In genomic region chr7:101941481-101942383, GRCh38 we compare ENCODE assay signal across 9 cellular contexts.
DNase-seq lines count a peak whose midpoint lies in the region; ATAC-seq, FAIRE-seq and TF ChIP-seq lines count a peak whose summit lies in the region.
"Had no signal": no experiment of that assay in that cellular context is flagged by ENCODE, and none has a peak within 500 bp of the region (broad histone marks: within the 10 kb centered on the region; RNA-seq: fewer than 3 reads in every experiment).

No MANE protein-coding gene starts in this region.

- no peaks in the 10 kb centered on the region for H3K36me3 ChIP-seq in endothelial cell of umbilical vein (ENCODE audit: control insufficient read depth in 2 of 2, extremely low read depth in 1 of 2, insufficient read depth in 2 of 2, low read length in 2 of 2)
- H3K36me3 ChIP-seq in muscle layer of duodenum (ENCODE audit: control insufficient read depth in 1 of 2, insufficient read depth in 2 of 2, low read length in 2 of 2) = no peaks in the 10 kb centered on the region

- H3K4me1 Mint-ChIP-seq in stimulated activated memory B cell treated with anti-CD40 and anti-IgM and Interleukin-4, amounts not matched to agents 10 μg/mL and 1 μg/mL and 100 μg/mL, for 72 hours = peaks cover 24% of the 10 kb centered on the region

- H3K27me3 Mint-ChIP-seq in stimulated activated memory B cell treated with anti-CD40 and anti-IgM and Interleukin-4, amounts not matched to agents 10 μg/mL and 1 μg/mL and 100 μg/mL, for 72 hours = no peaks in the 10 kb centered on the region

- no peaks in the 10 kb centered on the region for H3K27me3 ChIP-seq in endothelial cell of umbilical vein (ENCODE audit: control insufficient read depth in 2 of 2, insufficient read depth in 2 of 2, low read length in 2 of 2)
- no peaks in the 10 kb centered on the region for H3K27me3 ChIP-seq in muscle layer of duodenum (ENCODE audit: low read depth, low read length)

- dilution Hi-C loops in endothelial cell of umbilical vein (cut with MboI; ENCODE audit: extremely low pct_ligation_motif_present, low sequenced_read_pairs) = no loop called here

- H3K36me3 Mint-ChIP-seq in stimulated activated memory B cell treated with anti-CD40 and anti-IgM and Interleukin-4, amounts not matched to agents 10 μg/mL and 1 μg/mL and 100 μg/mL, for 72 hours = peaks cover 11% of the 10 kb centered on the region

- no TSS peak for BruUV-seq in endothelial cell of umbilical vein (replicated peaks; lab: Mats Ljungman, UMichigan)

- H3K79me2 ChIP-seq in endothelial cell of umbilical vein (ENCODE audit: control insufficient read depth, insufficient read depth, low read length) = no peaks in the 10 kb centered on the region

- no peaks in the 10 kb centered on the region for H3K9me3 ChIP-seq in endothelial cell of umbilical vein (replicated peaks; ENCODE audit: control insufficient read depth, insufficient read depth, low read length)
- H3K9me3 ChIP-seq in muscle layer of duodenum (ENCODE audit: control insufficient read depth in 1 of 2, low read length in 2 of 2) = no peaks in the 10 kb centered on the region

- FAIRE-seq in endothelial cell of umbilical vein (lab: Jason Lieb, UNC) (peak; percentile 82), GM19239 (lab: Jason Lieb, UNC) (no peak)

- no peaks in the 10 kb centered on the region for H3K9me1 ChIP-seq in endothelial cell of umbilical vein (replicated peaks; ENCODE audit: control insufficient read depth, extremely low read depth, insufficient read depth, low read length)

- peaks cover 3% of the 10 kb centered on the region for H3K9me3 Mint-ChIP-seq in stimulated activated memory B cell treated with anti-CD40 and anti-IgM and Interleukin-4, amounts not matched to agents 10 μg/mL and 1 μg/mL and 100 μg/mL, for 72 hours

- no peaks in the 10 kb centered on the region for H4K20me1 ChIP-seq in endothelial cell of umbilical vein (replicated peaks; ENCODE audit: control insufficient read depth, extremely low read depth, insufficient read depth, low read length)

- H3K4me1 ChIP-seq in endothelial cell of umbilical vein (ENCODE audit: control insufficient read depth, extremely low read depth, insufficient read depth, low read length) (peaks cover 6% of the 10 kb centered on the region), muscle layer of duodenum (ENCODE audit: control insufficient read depth in 1 of 2, insufficient read depth in 2 of 2, low read length in 2 of 2) (peaks cover 16 to 55% of the 10 kb centered on the region in 2 donors)

- H3K4me3 ChIP-seq in endothelial cell of umbilical vein (replicated peaks in 1 of 3; ENCODE audit: insufficient read depth in 1 of 3, low read depth in 1 of 3, low read length in 3 of 3) (no peak overlapping the region), muscle layer of duodenum (ENCODE audit: low read depth in 1 of 2, low read length in 2 of 2) (peak overlapping the region in 1 of 2 donors; percentile 26)

- CTCF ChIA-PET in endothelial cell of umbilical vein (lab: Charles Lee) = interaction anchor here (0.7 to 0.9 kb wide), 3 partner anchors 16 to 398 kb away, joined by 3 read pairs; no protein-coding TSS in a partner anchor

- no peak overlapping the region for H3K4me2 ChIP-seq in endothelial cell of umbilical vein (ENCODE audit: insufficient read depth, low read length)

- H3K27ac Mint-ChIP-seq in stimulated activated memory B cell treated with anti-CD40 and anti-IgM and Interleukin-4, amounts not matched to agents 10 μg/mL and 1 μg/mL and 100 μg/mL, for 72 hours = no peak overlapping the region

- TF ChIP-seq POLR2A in endothelial cell of umbilical vein (IDR thresholded peaks at IDR 0.05; ENCODE audit: low read depth, low read length) = no peak

- intact Hi-C loops in endothelial cell of umbilical vein (cut with micrococcal nuclease) = no loop called here

- POLR2A ChIA-PET in endothelial cell of umbilical vein (lab: Charles Lee) = no interaction called here

- H2AFZ ChIP-seq in endothelial cell of umbilical vein (ENCODE audit: low read depth, low read length) = no peak overlapping the region

- H3K27ac ChIP-seq in endothelial cell of umbilical vein (ENCODE audit: insufficient read depth, low read depth, low read length) = no peak overlapping the region
- H3K27ac ChIP-seq in muscle layer of duodenum (ENCODE audit: low read length) = peak overlapping the region; percentile 17

- no peak overlapping the region for H3K4me3 Mint-ChIP-seq in stimulated activated memory B cell treated with anti-CD40 and anti-IgM and Interleukin-4, amounts not matched to agents 10 μg/mL and 1 μg/mL and 100 μg/mL, for 72 hours

- DNase-seq in AG20443 (ENCODE audit: low spot score) (peak; percentile 67), M059J (ENCODE audit: low read depth) (peak; percentile 91), endothelial cell of umbilical vein (ENCODE audit: low read depth, low spot score) (peak; percentile 64), NCI-H187 treated with DMSO at 0.1 percent for 48 hours (lab: John Stamatoyannopoulos, UW) (no peak), GM19239 (ENCODE audit: insufficient read length, low spot score) (no peak)
- DNase-seq: amygdala had no signal

- ATAC-seq in GM21528 (IDR thresholded peaks at IDR 0.05; ENCODE audit: low FRiP score, unreplicated experiment) = no peak
- ATAC-seq in stimulated activated memory B cell treated with anti-CD40 and anti-IgM and Interleukin-4, amounts not matched to agents 10 μg/mL and 1 μg/mL and 100 μg/mL, for 72 hours = no peak

- no peak overlapping the region for H3K9ac ChIP-seq in endothelial cell of umbilical vein (replicated peaks; ENCODE audit: extremely low read depth, insufficient read depth, low read length)

- no peak for TF ChIP-seq CTCF in endothelial cell of umbilical vein (IDR thresholded peaks at IDR 0.05; ENCODE audit: extremely low read depth in 1 of 2, insufficient read depth in 1 of 2, low read depth in 1 of 2, low read length in 2 of 2)

TF ChIP-seq in endothelial cell of umbilical vein, 7 proteins besides CTCF, POLR2A, EP300 and RAD21:
- no peak for TF ChIP-seq GATA2 (IDR thresholded peaks at IDR 0.05; ENCODE audit: insufficient read depth, insufficient read length, low read depth, low read length)

Comparison
In these comparisons a context has a peak if more than half of its experiments do, and no peak if none do; other contexts are left out.
1. DNase-seq: peak in AG20443 (single experiment), M059J (single experiment) and endothelial cell of umbilical vein (single experiment); none in NCI-H187 treated with DMSO at 0.1 percent for 48 hours (single experiment) and GM19239 (single experiment).